ENCODE assay signal across 3 cellular contexts in genomic region chr2:150373374-150373773, GRCh38.
"Had no signal": no experiment of that assay in that cellular context is flagged by ENCODE, and none has a peak within 500 bp of the region (broad histone marks: within the 10 kb centered on the region; RNA-seq: fewer than 3 reads in every experiment).

No MANE protein-coding gene starts in this region.

- H3K4me3 ChIP-seq: GM12878 had no signal

- ATAC-seq: GM12878 had no signal

- DNase-seq: GDM1, GF-D8 had no signal
